Comparison of ENCODE assay signal across 14 cellular contexts in genomic region chr16:10536814-10537389, GRCh38. TPM values are rescaled to one million over a fixed set of nuclear protein-coding genes. Genes with fewer than 3 reads are reported as not detected.
"Had no signal": no experiment of that assay in that cellular context is flagged by ENCODE, and none has a peak within 500 bp of the region (broad histone marks: within the 10 kb centered on the region; RNA-seq: fewer than 3 reads in every experiment).

No MANE protein-coding gene starts in this region.

- H3K27ac ChIP-seq: ovary, thoracic aorta had no signal

- H3K36me3 ChIP-seq: ovary had no signal

- H3K4me3 Mint-ChIP-seq: activated CD4-positive, alpha-beta memory T cell treated with anti-CD3 and anti-CD28 coated beads, Interleukin-2, amount 10 ng/mL, durations not matched to agents 7 days and 5 days; activated CD4-positive, alpha-beta T cell treated with anti-CD3 and anti-CD28 coated beads for 36 hours; activated T-cell treated with anti-CD3 and anti-CD28 coated beads, Interleukin-2, amount 50 U/mL, for 72 hours; neural crest cell; stimulated activated naive CD8-positive, alpha-beta T cell treated with anti-CD3 and anti-CD28 coated beads, Interleukin-15, amount 100 ng/mL, for 72 hours had no signal

- ATAC-seq: activated CD4-positive, alpha-beta T cell treated with anti-CD3 and anti-CD28 coated beads for 36 hours; stimulated activated naive CD8-positive, alpha-beta T cell treated with anti-CD3 and anti-CD28 coated beads, Interleukin-15, amount 100 ng/mL, for 72 hours had no signal

- H3K4me3 ChIP-seq: ovary, thoracic aorta had no signal

- H3K9me3 ChIP-seq: ovary, thoracic aorta had no signal

- H3K9me3 Mint-ChIP-seq: activated CD4-positive, alpha-beta memory T cell treated with anti-CD3 and anti-CD28 coated beads, Interleukin-2, amount 10 ng/mL, durations not matched to agents 7 days and 5 days; activated T-cell treated with anti-CD3 and anti-CD28 coated beads, Interleukin-2, amount 50 U/mL, for 72 hours; neural crest cell; stimulated activated naive CD8-positive, alpha-beta T cell treated with anti-CD3 and anti-CD28 coated beads, Interleukin-15, amount 100 ng/mL, for 72 hours had no signal

- H3K27ac Mint-ChIP-seq: activated CD4-positive, alpha-beta memory T cell treated with anti-CD3 and anti-CD28 coated beads, Interleukin-2, amount 10 ng/mL, durations not matched to agents 7 days and 5 days; activated CD4-positive, alpha-beta T cell treated with anti-CD3 and anti-CD28 coated beads for 36 hours; activated T-cell treated with anti-CD3 and anti-CD28 coated beads, Interleukin-2, amount 50 U/mL, for 72 hours had no signal

- DNase-seq: activated CD4-positive, alpha-beta memory T cell treated with anti-CD3 and anti-CD28 coated beads, Interleukin-2, amount 10 ng/mL, durations not matched to agents 7 days and 5 days; activated CD8-positive, alpha-beta memory T cell treated with anti-CD3 and anti-CD28 coated beads, Interleukin-2, amount 50 U/mL, for 4 hours; activated naive CD4-positive, alpha-beta T cell; activated T-cell treated with anti-CD3 and anti-CD28 coated beads, Interleukin-2, amount 50 U/mL, for 72 hours; hypothalamus; mesendoderm; stimulated activated CD4-positive, alpha-beta T cell treated with anti-CD3 and anti-CD28 coated beads, Interleukin-15, amount 100 ng/mL, for 24 hours; stimulated activated CD4-positive, alpha-beta T cell treated with anti-CD3 and anti-CD28 coated beads, Interleukin-4, amount 100 ng/mL, for 4 hours; stimulated activated naive CD8-positive, alpha-beta T cell treated with anti-CD3 and anti-CD28 coated beads, Interleukin-15, amount 100 ng/mL, for 72 hours; T1000 had no signal

- H3K27me3 ChIP-seq: ovary had no signal

- H3K27me3 Mint-ChIP-seq: activated CD4-positive, alpha-beta memory T cell treated with anti-CD3 and anti-CD28 coated beads, Interleukin-2, amount 10 ng/mL, durations not matched to agents 7 days and 5 days; activated CD4-positive, alpha-beta T cell treated with anti-CD3 and anti-CD28 coated beads for 36 hours; stimulated activated naive CD8-positive, alpha-beta T cell treated with anti-CD3 and anti-CD28 coated beads, Interleukin-15, amount 100 ng/mL, for 72 hours had no signal

- H3K4me1 Mint-ChIP-seq: activated CD4-positive, alpha-beta memory T cell treated with anti-CD3 and anti-CD28 coated beads, Interleukin-2, amount 10 ng/mL, durations not matched to agents 7 days and 5 days; activated CD4-positive, alpha-beta T cell treated with anti-CD3 and anti-CD28 coated beads for 36 hours; neural crest cell had no signal

RNA-seq across cellular contexts. Expression of gene EMP2, which starts 43.5 kb away (rescaled TPM):
- total RNA-seq: activated CD4-positive, alpha-beta memory T cell treated with anti-CD3 and anti-CD28 coated beads, Interleukin-2, amount 10 ng/mL, durations not matched to agents 7 days and 5 days; activated CD4-positive, alpha-beta T cell treated with anti-CD3 and anti-CD28 coated beads for 36 hours had no signal
